In the genomic region with DNA sequence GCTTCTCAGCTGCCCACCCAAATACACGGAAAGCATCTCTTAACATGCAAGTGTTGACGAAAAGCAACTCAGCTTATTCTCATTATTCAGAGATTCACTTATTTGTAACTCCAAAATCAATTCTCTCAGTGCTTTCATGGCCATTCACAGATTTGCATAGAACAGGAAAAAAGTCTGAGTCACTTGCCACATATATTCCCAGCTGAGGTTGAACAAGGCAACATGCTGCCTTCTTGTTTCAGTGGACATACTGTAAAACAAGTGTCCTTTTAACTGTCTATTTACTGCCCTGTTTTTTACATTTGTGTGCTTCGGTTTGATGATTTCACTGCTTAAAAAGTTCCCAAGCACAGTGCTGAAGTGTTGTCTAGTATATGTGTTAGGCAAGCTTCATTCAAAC, we compare ENCODE assay signal across 17 cellular contexts.
DNase-seq lines count a peak whose midpoint lies in the region; ATAC-seq, FAIRE-seq and TF ChIP-seq lines count a peak whose summit lies in the region.
"Had no signal": no experiment of that assay in that cellular context is flagged by ENCODE, and none has a peak within 500 bp of the region (broad histone marks: within the 10 kb centered on the region; RNA-seq: fewer than 3 reads in every experiment).

No MANE protein-coding gene starts in this region.

- intact Hi-C loops in mammary epithelial cell (cut with micrococcal nuclease) (no loop called here), MCF 10A (cut with micrococcal nuclease) (no loop called here), PC-3 (cut with micrococcal nuclease) (no loop called here)

- no peaks in the 10 kb centered on the region for H3K79me2 ChIP-seq in mammary epithelial cell (ENCODE audit: insufficient read depth, low read length)
- no peaks in the 10 kb centered on the region for H3K79me2 ChIP-seq in keratinocyte (ENCODE audit: control insufficient read depth, insufficient read depth, low read length)
- no peaks in the 10 kb centered on the region for H3K79me2 ChIP-seq in PC-3 (ENCODE audit: low read length)

- H3K36me3 ChIP-seq in mammary epithelial cell (ENCODE audit: insufficient read depth, low read length) = no peaks in the 10 kb centered on the region
- no peaks in the 10 kb centered on the region for H3K36me3 ChIP-seq in keratinocyte (ENCODE audit: control insufficient read depth in 2 of 2, extremely low read depth in 1 of 2, insufficient read depth in 2 of 2, low read length in 2 of 2)
- H3K36me3 ChIP-seq in PC-3 (ENCODE audit: low read depth, low read length) = no peaks in the 10 kb centered on the region
- H3K36me3 ChIP-seq: BLaER1, HAP-1 had no signal

- H3K4me2 ChIP-seq in mammary epithelial cell (ENCODE audit: insufficient read depth, low read depth, low read length) (no peak overlapping the region), keratinocyte (ENCODE audit: control insufficient read depth, extremely low read depth, insufficient read depth, low read depth, low read length) (no peak overlapping the region), PC-3 (ENCODE audit: low read length) (no peak overlapping the region)
- H3K4me2 ChIP-seq: BLaER1 had no signal

- ATAC-seq in PC-3 = no peak
- no peak for ATAC-seq in GM18519 (IDR thresholded peaks at IDR 0.05; ENCODE audit: low FRiP score, unreplicated experiment)
- ATAC-seq: HepG2 had no signal

- H3K4me1 ChIP-seq in mammary epithelial cell (ENCODE audit: insufficient read depth, low read length) = no peaks in the 10 kb centered on the region
- no peaks in the 10 kb centered on the region for H3K4me1 ChIP-seq in keratinocyte (ENCODE audit: control insufficient read depth, extremely low read depth, insufficient read depth, low read length)
- no peaks in the 10 kb centered on the region for H3K4me1 ChIP-seq in PC-3 (ENCODE audit: insufficient read depth, low read length)
- H3K4me1 ChIP-seq: Caco-2, HAP-1 had no signal

- H3K4me3 ChIP-seq in mammary epithelial cell (replicated peaks in 1 of 3; ENCODE audit: insufficient read depth in 1 of 3, low read depth in 2 of 3, low read length in 3 of 3) = no peak overlapping the region
- H3K4me3 ChIP-seq in choroid plexus epithelial cell (ENCODE audit: low read depth, low read length) = no peak overlapping the region
- no peak overlapping the region for H3K4me3 ChIP-seq in keratinocyte (ENCODE audit: control insufficient read depth in 2 of 3, extremely low read depth in 1 of 3, insufficient read depth in 2 of 3, low read depth in 1 of 3, low read length in 3 of 3)
- H3K4me3 ChIP-seq in PC-3 (ENCODE audit: low read length) = no peak overlapping the region
- H3K4me3 ChIP-seq: BLaER1, HAP-1 had no signal

- H3K4me1 Mint-ChIP-seq in MCF 10A (ENCODE audit: insufficient read depth, unreplicated experiment) = no peaks in the 10 kb centered on the region

- no peak overlapping the region for H3K4me3 Mint-ChIP-seq in MCF 10A (ENCODE audit: unreplicated experiment)
- H3K4me3 Mint-ChIP-seq: CD8-positive, alpha-beta memory T cell had no signal

- no peaks in the 10 kb centered on the region for H3K27me3 Mint-ChIP-seq in MCF 10A (ENCODE audit: insufficient read depth, unreplicated experiment)
- H3K27me3 Mint-ChIP-seq: CD8-positive, alpha-beta memory T cell had no signal

- in situ Hi-C loops in mammary epithelial cell (cut with MboI; ENCODE audit: low sequenced_read_pairs in 2 of 2) = no loop called here

- H3K27me3 ChIP-seq in mammary epithelial cell (ENCODE audit: insufficient read depth, low read length) (no peaks in the 10 kb centered on the region), keratinocyte (ENCODE audit: control insufficient read depth, extremely low read depth, insufficient read depth, low read length) (no peaks in the 10 kb centered on the region), PC-3 (ENCODE audit: low read length) (no peaks in the 10 kb centered on the region)
- H3K27me3 ChIP-seq: BLaER1 had no signal

- CTCF ChIA-PET in mammary epithelial cell (lab: Charles Lee; ENCODE audit: low non-redundant PET) = no interaction called here
- CTCF ChIA-PET in MCF 10A (lab: Yijun Ruan, JAX) = interaction anchor here (0.6 kb wide), 2 partner anchors 16 to 1136 kb away, joined by 3 read pairs; no protein-coding TSS in a partner anchor
- CTCF ChIA-PET in PC-3 (lab: Charles Lee) = no interaction called here

- no peaks in the 10 kb centered on the region for H3K36me3 Mint-ChIP-seq in MCF 10A (ENCODE audit: insufficient read depth, unreplicated experiment)

- dilution Hi-C loops in mammary epithelial cell (cut with HindIII; ENCODE audit: low sequenced_read_pairs) (no loop called here), keratinocyte (cut with MboI; ENCODE audit: extremely low pct_ligation_motif_present, low sequenced_read_pairs) (no loop called here)

- H3K27ac Mint-ChIP-seq in MCF 10A (ENCODE audit: low read depth, unreplicated experiment) = no peak overlapping the region

- no peaks in the 10 kb centered on the region for H3K9me2 ChIP-seq in PC-3 (replicated peaks; ENCODE audit: low read length)

- BruUV-seq in mammary epithelial cell (replicated peaks; lab: Mats Ljungman, UMichigan) = no TSS peak
- no TSS peak for BruUV-seq in MCF 10A (replicated peaks; lab: Mats Ljungman, UMichigan)
- BruUV-seq in PC-3 (replicated peaks; lab: Mats Ljungman, UMichigan) = no TSS peak

- WGBS in mammary epithelial cell (ENCODE audit: low coverage, missing lambda C conversion rate) = 97% methylated on average over 3 of the region's 3 CpGs

- no peaks in the 10 kb centered on the region for H3K9me1 ChIP-seq in keratinocyte (ENCODE audit: control insufficient read depth, extremely low read depth, insufficient read depth, low read length)

- H2AFZ ChIP-seq in mammary epithelial cell (ENCODE audit: low read depth, low read length) (no peak overlapping the region), keratinocyte (ENCODE audit: control insufficient read depth, low read length) (no peak overlapping the region), PC-3 (ENCODE audit: low read length) (no peak overlapping the region)

- no peak overlapping the region for H3K27ac ChIP-seq in mammary epithelial cell (ENCODE audit: insufficient read depth, low read depth, low read length)
- no peak overlapping the region for H3K27ac ChIP-seq in keratinocyte (ENCODE audit: control insufficient read depth, insufficient read depth, low read length)
- H3K27ac ChIP-seq in PC-3 (ENCODE audit: low read length) = no peak overlapping the region
- H3K27ac ChIP-seq: 22Rv1, BLaER1 had no signal

- POLR2A ChIA-PET in MCF 10A (lab: Yijun Ruan, JAX) = no interaction called here
- POLR2A ChIA-PET in PC-3 (lab: Charles Lee; ENCODE audit: unreplicated experiment) = no interaction called here

- DNase-seq in mammary epithelial cell = peak; percentile 14
- no peak for DNase-seq in MCF 10A (ENCODE audit: unreplicated experiment)
- peak; percentile 18 for DNase-seq in choroid plexus epithelial cell (ENCODE audit: low read depth)
- no peak for DNase-seq in keratinocyte (ENCODE audit: low read depth, low spot score)
- no peak for DNase-seq in NCI-H1694 treated with DMSO at 0.1 percent for 48 hours (lab: John Stamatoyannopoulos, UW)
- DNase-seq in PC-3 = no peak
- DNase-seq: AML-193; Caco-2; CD8-positive, alpha-beta memory T cell; DND-41 had no signal

- no peaks in the 10 kb centered on the region for H3F3A ChIP-seq in PC-3 (ENCODE audit: low read length, unreplicated experiment)

- H3K9me3 Mint-ChIP-seq in MCF 10A (ENCODE audit: unreplicated experiment) = no peaks in the 10 kb centered on the region

- H4K20me1 ChIP-seq in mammary epithelial cell (ENCODE audit: insufficient read depth, low read length) (no peaks in the 10 kb centered on the region), keratinocyte (ENCODE audit: control insufficient read depth, extremely low read depth, insufficient read depth, low read length) (no peaks in the 10 kb centered on the region), PC-3 (ENCODE audit: low read length) (no peaks in the 10 kb centered on the region)
- H4K20me1 ChIP-seq: BLaER1 had no signal

- TF ChIP-seq CTCF in mammary epithelial cell (conservative IDR thresholded peaks at IDR 0.05 in 1 of 2, IDR thresholded peaks at IDR 0.05 in 1 of 2; ENCODE audit: extremely low read depth in 1 of 2, insufficient read depth in 1 of 2, low read depth in 1 of 2, low read length in 2 of 2) (no peak), MCF 10A (IDR thresholded peaks at IDR 0.05; ENCODE audit: unreplicated experiment) (no peak), choroid plexus epithelial cell (conservative IDR thresholded peaks at IDR 0.05; ENCODE audit: low read depth, low read length) (no peak), keratinocyte (optimal IDR thresholded peaks at IDR 0.05 in 1 of 3, IDR thresholded peaks at IDR 0.05 in 1 of 3, conservative IDR thresholded peaks at IDR 0.05 in 1 of 3; ENCODE audit: extremely low read depth in 1 of 3, insufficient read depth in 2 of 3, low read length in 3 of 3) (no peak), PC-3 (conservative IDR thresholded peaks at IDR 0.05; ENCODE audit: low read depth, low read length) (no peak)

- H3K9me3 ChIP-seq in mammary epithelial cell (replicated peaks; ENCODE audit: insufficient read depth, low read length) (no peaks in the 10 kb centered on the region), keratinocyte (ENCODE audit: control insufficient read depth, low read depth, low read length) (peaks cover 3% of the 10 kb centered on the region), PC-3 (ENCODE audit: low read length) (no peaks in the 10 kb centered on the region)
- H3K9me3 ChIP-seq: Caco-2, HAP-1 had no signal

- no peak overlapping the region for H3K9ac ChIP-seq in mammary epithelial cell (ENCODE audit: insufficient read depth, low read length)
- H3K9ac ChIP-seq in keratinocyte (ENCODE audit: control insufficient read depth, extremely low read depth, insufficient read depth, low read length) = no peak overlapping the region
- H3K9ac ChIP-seq in PC-3 (ENCODE audit: low read length) = no peak overlapping the region
- H3K9ac ChIP-seq: BLaER1 had no signal

- peak; percentile 43 for FAIRE-seq in keratinocyte (lab: Jason Lieb, UNC)
- FAIRE-seq: H1, HepG2, HTR-8/SVneo had no signal

Comparison
In these comparisons a context has a peak if more than half of its experiments do, and no peak if none do; other contexts are left out.
1. DNase-seq: peak in mammary epithelial cell (single experiment) and choroid plexus epithelial cell (single experiment); none in MCF 10A (single experiment), keratinocyte (single experiment), NCI-H1694 treated with DMSO at 0.1 percent for 48 hours (single experiment) and PC-3 (single experiment).